ENCODE assay signal across 14 cellular contexts in the genomic region with DNA sequence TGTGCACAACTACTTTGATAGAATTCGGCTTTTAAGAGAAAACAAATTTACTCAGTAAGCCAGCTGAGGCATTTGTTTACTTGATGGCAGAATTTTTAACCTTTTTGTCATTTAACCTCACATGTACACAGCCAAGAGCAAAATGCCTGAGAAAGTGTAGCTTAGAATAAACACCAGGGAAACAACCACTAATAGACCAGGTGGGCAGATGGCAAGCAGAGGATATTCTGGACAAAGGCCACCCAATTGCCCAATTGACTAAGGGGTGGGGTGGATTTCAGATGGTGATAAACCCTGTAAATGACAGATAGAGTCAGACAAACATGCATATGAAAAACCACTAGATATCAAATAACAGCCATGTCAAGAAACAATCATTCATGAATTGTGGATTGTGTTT.
"Had no signal": no experiment of that assay in that cellular context is flagged by ENCODE, and none has a peak within 500 bp of the region (broad histone marks: within the 10 kb centered on the region; RNA-seq: fewer than 3 reads in every experiment).

No MANE protein-coding gene starts in this region.

- H3K9me3 Mint-ChIP-seq: activated naive CD4-positive, alpha-beta T cell treated with anti-CD3 and anti-CD28 coated beads for 36 hours; natural killer cell; stimulated activated effector memory CD8-positive, alpha-beta T cell treated with anti-CD3 and anti-CD28 coated beads, Interleukin-12 subunit alpha, Interleukin-12 subunit beta, amount 100 ng/mL, for 72 hours had no signal

- H3K27ac Mint-ChIP-seq: activated CD8-positive, alpha-beta T cell treated with anti-CD3 and anti-CD28 coated beads, Interleukin-2, amount 10 ng/mL, durations not matched to agents 7 days and 5 days; activated naive CD4-positive, alpha-beta T cell treated with anti-CD3 and anti-CD28 coated beads for 36 hours; natural killer cell; stimulated activated effector memory CD8-positive, alpha-beta T cell treated with anti-CD3 and anti-CD28 coated beads, Interleukin-12 subunit alpha, Interleukin-12 subunit beta, amount 100 ng/mL, for 72 hours had no signal

- ATAC-seq: activated CD8-positive, alpha-beta T cell treated with anti-CD3 and anti-CD28 coated beads, Interleukin-2, amount 10 ng/mL, durations not matched to agents 7 days and 5 days; foreskin keratinocyte; left cardiac atrium; natural killer cell; right cardiac atrium; stimulated activated effector memory CD8-positive, alpha-beta T cell treated with anti-CD3 and anti-CD28 coated beads, Interleukin-12 subunit alpha, Interleukin-12 subunit beta, amount 100 ng/mL, for 72 hours had no signal

- H3K36me3 Mint-ChIP-seq: natural killer cell; stimulated activated effector memory CD8-positive, alpha-beta T cell treated with anti-CD3 and anti-CD28 coated beads, Interleukin-12 subunit alpha, Interleukin-12 subunit beta, amount 100 ng/mL, for 72 hours had no signal

- H3K4me1 Mint-ChIP-seq: natural killer cell; stimulated activated effector memory CD8-positive, alpha-beta T cell treated with anti-CD3 and anti-CD28 coated beads, Interleukin-12 subunit alpha, Interleukin-12 subunit beta, amount 100 ng/mL, for 72 hours had no signal

- DNase-seq: activated CD8-positive, alpha-beta memory T cell treated with anti-CD3 and anti-CD28 coated beads, Interleukin-2, amount 50 U/mL, for 48 hours; activated CD8-positive, alpha-beta T cell treated with anti-CD3 and anti-CD28 coated beads, Interleukin-2, amount 10 ng/mL, durations not matched to agents 7 days and 5 days; activated naive CD4-positive, alpha-beta T cell treated with anti-CD3 and anti-CD28 coated beads for 36 hours; esophagus squamous epithelium; foreskin keratinocyte; head of caudate nucleus; left cardiac atrium; mammary epithelial cell; natural killer cell; nucleus accumbens; right cardiac atrium; thyroid gland; uterus had no signal

- H3K4me3 Mint-ChIP-seq: activated CD8-positive, alpha-beta T cell treated with anti-CD3 and anti-CD28 coated beads, Interleukin-2, amount 10 ng/mL, durations not matched to agents 7 days and 5 days; activated naive CD4-positive, alpha-beta T cell treated with anti-CD3 and anti-CD28 coated beads for 36 hours; natural killer cell; stimulated activated effector memory CD8-positive, alpha-beta T cell treated with anti-CD3 and anti-CD28 coated beads, Interleukin-12 subunit alpha, Interleukin-12 subunit beta, amount 100 ng/mL, for 72 hours had no signal
